ENCODE assay signal across 19 cellular contexts in the genomic region with DNA sequence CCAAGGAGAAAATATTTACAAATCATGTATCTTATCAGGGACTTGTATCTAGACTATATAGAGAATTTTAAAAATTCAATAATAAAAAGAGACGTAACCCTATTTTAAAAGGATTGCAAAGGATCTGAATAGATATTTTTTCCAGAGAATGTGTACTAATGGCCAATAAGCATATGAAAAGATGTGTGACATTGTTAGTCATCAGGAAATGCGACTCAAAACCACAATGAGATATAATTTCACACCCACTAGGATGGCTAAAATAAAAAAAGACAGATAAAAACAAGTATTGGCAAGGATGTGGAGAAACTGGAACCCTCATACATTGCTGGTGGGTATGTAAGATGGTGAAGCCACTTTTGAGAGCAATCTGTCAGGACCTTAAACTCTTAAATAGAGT.
DNase-seq lines count a peak whose midpoint lies in the region; ATAC-seq, FAIRE-seq and TF ChIP-seq lines count a peak whose summit lies in the region.
"Had no signal": no experiment of that assay in that cellular context is flagged by ENCODE, and none has a peak within 500 bp of the region (broad histone marks: within the 10 kb centered on the region; RNA-seq: fewer than 3 reads in every experiment).

No MANE protein-coding gene starts in this region.

- H3K4me3 ChIP-seq in PC-3 (ENCODE audit: low read length) (no peak overlapping the region), fibroblast of mammary gland (ENCODE audit: control insufficient read depth, low read depth, low read length) (no peak overlapping the region), BE2C (ENCODE audit: low read depth, low read length) (no peak overlapping the region), mesendoderm (ENCODE audit: low read length) (no peak overlapping the region)
- H3K4me3 ChIP-seq: A549 had no signal

- H3K4ac ChIP-seq in mesendoderm (ENCODE audit: low read depth, low read length): no peak overlapping the region

- no TSS peak for BruUV-seq in PC-3 (replicated peaks; lab: Mats Ljungman, UMichigan)

- peaks cover 0 to 4% (median 0%) of the 10 kb centered on the region in 5 donors for H3K27me3 Mint-ChIP-seq in naive thymus-derived CD8-positive, alpha-beta T cell

- no peaks in the 10 kb centered on the region for H3K9me2 ChIP-seq in PC-3 (replicated peaks; ENCODE audit: low read length)

- no peaks in the 10 kb centered on the region for H3K4me1 Mint-ChIP-seq in naive thymus-derived CD8-positive, alpha-beta T cell
- H3K4me1 Mint-ChIP-seq: H9 had no signal

- H3K36me3 Mint-ChIP-seq in naive thymus-derived CD8-positive, alpha-beta T cell: peaks cover 0 to 19% (median 0%) of the 10 kb centered on the region in 3 donors

- no peak overlapping the region for H4K8ac ChIP-seq in mesendoderm (ENCODE audit: low read depth, low read length)

- no peak overlapping the region for H3K9ac ChIP-seq in PC-3 (ENCODE audit: low read length)
- H3K9ac ChIP-seq in mesendoderm (ENCODE audit: low read length): no peak overlapping the region

- no peak overlapping the region for H3K18ac ChIP-seq in mesendoderm (ENCODE audit: low read length)

- ATAC-seq in PC-3: peak; percentile 86
- ATAC-seq in naive thymus-derived CD8-positive, alpha-beta T cell: no peak
- ATAC-seq: A549 had no signal

- no peak overlapping the region for H3K27ac Mint-ChIP-seq in naive thymus-derived CD8-positive, alpha-beta T cell
- H3K27ac Mint-ChIP-seq: CD4-positive, alpha-beta T cell; H9; HFFc6 had no signal

- H3K79me2 ChIP-seq in PC-3 (ENCODE audit: low read length) (no peaks in the 10 kb centered on the region), mesendoderm (ENCODE audit: control insufficient read depth, insufficient read depth, low read length) (no peaks in the 10 kb centered on the region)

- no peak overlapping the region for H2BK5ac ChIP-seq in mesendoderm (ENCODE audit: low read length)

- peak; percentile 28 for FAIRE-seq in G401.6 (lab: Jason Lieb, UNC)
- FAIRE-seq: A549, GM12892 had no signal

- H2AK5ac ChIP-seq in mesendoderm (ENCODE audit: low read length): no peak overlapping the region

- H3K4me2 ChIP-seq in PC-3 (ENCODE audit: low read length) (no peak overlapping the region), mesendoderm (ENCODE audit: low read length) (no peak overlapping the region)
- H3K4me2 ChIP-seq: A549 had no signal

- intact Hi-C loops in PC-3 (cut with micrococcal nuclease): no loop called here

- POLR2A ChIA-PET in PC-3 (lab: Charles Lee; ENCODE audit: unreplicated experiment): no interaction called here
- POLR2A ChIA-PET in naive thymus-derived CD8-positive, alpha-beta T cell (lab: Charles Lee): no interaction called here

- H4K5ac ChIP-seq in mesendoderm (ENCODE audit: low read length): no peak overlapping the region

- H3K56ac ChIP-seq in mesendoderm (ENCODE audit: low read length): no peak overlapping the region

- H3K36me3 ChIP-seq in PC-3 (ENCODE audit: low read depth, low read length) (peaks cover 4% of the 10 kb centered on the region; the same call in 1 of the 2 replicates), BE2C (no peaks in the 10 kb centered on the region), mesendoderm (ENCODE audit: control insufficient read depth, insufficient read depth, low read length) (no peaks in the 10 kb centered on the region)

- no peaks in the 10 kb centered on the region for H4K20me1 ChIP-seq in PC-3 (ENCODE audit: low read length)

- no peaks in the 10 kb centered on the region for H3K79me1 ChIP-seq in mesendoderm (ENCODE audit: low read length)

- no peak overlapping the region for H2AFZ ChIP-seq in PC-3 (ENCODE audit: low read length)

- peaks cover 6 to 25% (median 15%) of the 10 kb centered on the region in 9 donors for H3K9me3 Mint-ChIP-seq in naive thymus-derived CD8-positive, alpha-beta T cell

- H3K4me1 ChIP-seq in PC-3 (ENCODE audit: insufficient read depth, low read length): peaks cover 15% of the 10 kb centered on the region
- no peaks in the 10 kb centered on the region for H3K4me1 ChIP-seq in BE2C
- no peaks in the 10 kb centered on the region for H3K4me1 ChIP-seq in mesendoderm (ENCODE audit: control insufficient read depth, low read depth, low read length)
- H3K4me1 ChIP-seq: A549 had no signal

- H3K27ac ChIP-seq in PC-3 (ENCODE audit: low read length) (peak overlapping the region; percentile 24; the same call in 1 of the 2 replicates), mesendoderm (ENCODE audit: low read depth, low read length) (no peak overlapping the region)
- H3K27ac ChIP-seq: A549 had no signal

- H3K27me3 ChIP-seq in PC-3 (ENCODE audit: low read length) (no peaks in the 10 kb centered on the region), BE2C (no peaks in the 10 kb centered on the region), mesendoderm (ENCODE audit: insufficient read depth, low read length, poor library complexity) (no peaks in the 10 kb centered on the region)

- CTCF ChIA-PET in PC-3 (lab: Charles Lee): no interaction called here

- no peaks in the 10 kb centered on the region for H3F3A ChIP-seq in PC-3 (ENCODE audit: low read length, unreplicated experiment)

- no peak overlapping the region for H2BK15ac ChIP-seq in mesendoderm (replicated peaks; ENCODE audit: low read depth)

- no peak overlapping the region for H3K4me3 Mint-ChIP-seq in naive thymus-derived CD8-positive, alpha-beta T cell
- H3K4me3 Mint-ChIP-seq: CD4-positive, alpha-beta T cell; H9; HFFc6 had no signal

- H3K9me3 ChIP-seq in PC-3 (ENCODE audit: low read length) (peaks cover 13% of the 10 kb centered on the region; the same call in 1 of the 2 replicates), BE2C (no peaks in the 10 kb centered on the region)

- DNase-seq in LHCN-M2 (ENCODE audit: low read depth) (peak; percentile 36), PC-3 (peak; percentile 57), fibroblast of mammary gland (ENCODE audit: low read depth) (peak; percentile 7), BE2C (no peak), Ammon's horn (ENCODE audit: low spot score) (no peak), mesendoderm (no peak)
- no peak for DNase-seq in naive thymus-derived CD8-positive, alpha-beta T cell
- DNase-seq: AML-193; C1 segment of cervical spinal cord; Calu3; CD4-positive, alpha-beta T cell; DMS 273 treated with DMSO at 0.1 percent for 48 hours; GDM1; GOT3; H9; HFFc6 had no signal

- no CpG with 5 or more reads among the region's 2 CpGs for WGBS in mesendoderm (ENCODE audit: extremely low coverage, insufficient coverage, low lambda C conversion rate)

- H3K23ac ChIP-seq in mesendoderm (ENCODE audit: low read length): no peak overlapping the region

- H2BK120ac ChIP-seq in mesendoderm (ENCODE audit: low read depth, low read length): no peak overlapping the region

- TF ChIP-seq CTCF in PC-3 (conservative IDR thresholded peaks at IDR 0.05; ENCODE audit: low read depth, low read length): no peak
- no peak for TF ChIP-seq CTCF in fibroblast of mammary gland (conservative IDR thresholded peaks at IDR 0.05; ENCODE audit: control insufficient read depth, insufficient read depth, low read depth, low read length)
- TF ChIP-seq CTCF in BE2C (IDR thresholded peaks at IDR 0.05; ENCODE audit: low read depth, low read length): no peak

Comparison
In these comparisons a context has a peak if more than half of its experiments do, and no peak if none do; other contexts are left out.
1. DNase-seq: peak in LHCN-M2 (single experiment), PC-3 (single experiment) and fibroblast of mammary gland (single experiment); none in BE2C (single experiment), naive thymus-derived CD8-positive, alpha-beta T cell (0 of 10), Ammon's horn (single experiment) and mesendoderm (single experiment).